In the genomic region with DNA sequence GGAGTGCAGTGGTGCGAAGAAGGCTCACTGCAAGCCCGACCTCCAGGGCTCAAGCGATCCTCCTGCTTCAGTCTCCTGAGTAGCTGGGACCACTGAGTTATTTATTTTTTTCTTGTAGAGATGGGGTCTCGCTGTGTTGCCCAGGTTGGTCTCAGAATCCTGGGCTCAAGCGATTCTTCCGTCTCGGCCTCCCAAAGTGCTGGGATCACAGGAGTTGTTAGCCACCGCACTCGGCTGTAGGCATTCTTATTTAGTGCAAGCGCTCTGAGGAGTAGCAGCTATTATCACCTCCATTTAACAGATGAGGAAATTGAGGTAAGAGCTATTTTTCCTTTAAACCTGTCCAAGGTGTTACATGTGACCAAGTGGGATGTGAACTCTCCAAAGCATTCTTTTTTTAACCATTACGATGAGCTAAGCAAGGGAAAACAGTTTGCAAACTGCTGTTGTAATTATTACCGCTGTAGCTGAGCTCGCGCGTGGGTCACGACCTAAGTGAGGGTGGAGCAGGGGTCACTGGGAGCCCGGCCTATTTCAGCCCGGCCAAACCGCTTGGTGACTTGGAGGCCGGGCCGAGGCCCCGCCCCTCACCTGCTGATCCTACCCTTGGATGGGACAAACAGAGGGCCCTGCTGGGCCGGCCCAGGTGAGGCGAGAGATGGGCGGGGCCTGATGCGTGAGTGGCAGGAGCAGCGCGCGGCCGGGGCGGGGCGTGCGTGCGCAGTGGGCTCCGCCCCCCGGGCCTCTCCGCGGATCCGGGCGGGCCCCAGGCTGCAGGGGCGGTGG, we compare ENCODE assay signal across 7 cellular contexts. TPM values are rescaled to one million over a fixed set of nuclear protein-coding genes. Genes with fewer than 3 reads are reported as not detected.
DNase-seq lines count a peak whose midpoint lies in the region; ATAC-seq, FAIRE-seq and TF ChIP-seq lines count a peak whose summit lies in the region.

No MANE protein-coding gene starts in this region.

- H4K20me1 ChIP-seq in keratinocyte (ENCODE audit: control insufficient read depth, extremely low read depth, insufficient read depth, low read length), result no peaks in the 10 kb centered on the region

- no peak for TF ChIP-seq CTCF in keratinocyte (optimal IDR thresholded peaks at IDR 0.05 in 1 of 3, IDR thresholded peaks at IDR 0.05 in 1 of 3, conservative IDR thresholded peaks at IDR 0.05 in 1 of 3; ENCODE audit: extremely low read depth in 1 of 3, insufficient read depth in 2 of 3, low read length in 3 of 3)

- dilution Hi-C loops in keratinocyte (cut with MboI; ENCODE audit: extremely low pct_ligation_motif_present, low sequenced_read_pairs), result no loop called here

- H3K27ac Mint-ChIP-seq in central memory CD8-positive, alpha-beta T cell (ENCODE audit: low read depth), result no peak overlapping the region

- H3K36me3 Mint-ChIP-seq in central memory CD8-positive, alpha-beta T cell (ENCODE audit: insufficient read depth), result peaks cover 1% of the 10 kb centered on the region

- peaks cover 19% of the 10 kb centered on the region for H3K4me1 Mint-ChIP-seq in central memory CD8-positive, alpha-beta T cell

- DNase-seq in NCI-H2196 (lab: John Stamatoyannopoulos, UW; ENCODE audit: unreplicated experiment) (peak; percentile 73), keratinocyte (ENCODE audit: low read depth, low spot score) (peak; percentile 57)
- peak; percentile 85 for DNase-seq in activated CD4-positive, CD25-positive, alpha-beta regulatory T cell treated with anti-CD3 and anti-CD28 coated beads, Interleukin-2, amount 50 U/mL, for 72 hours
- DNase-seq in central memory CD8-positive, alpha-beta T cell (ENCODE audit: low spot score in 2 of 2), result peak; percentile 53 to 63
- DNase-seq in stimulated activated CD4-positive, alpha-beta T cell treated with anti-CD3 and anti-CD28 coated beads, Interleukin-12 subunit alpha, Interleukin-12 subunit beta, amount 100 ng/mL, for 4 hours, result peak; percentile 84

- H3K4me3 Mint-ChIP-seq in central memory CD8-positive, alpha-beta T cell, result peak overlapping the region; percentile 67

- ATAC-seq in GM18517 (IDR thresholded peaks at IDR 0.05; ENCODE audit: unreplicated experiment), result peak; percentile 74
- ATAC-seq in HG03039 (IDR thresholded peaks at IDR 0.05; ENCODE audit: unreplicated experiment), result peak; percentile 75
- ATAC-seq in central memory CD8-positive, alpha-beta T cell (replicated peaks; ENCODE audit: extremely low read depth, poor library complexity, severe bottlenecking), result peak; percentile 90

- no peaks in the 10 kb centered on the region for H3K27me3 ChIP-seq in keratinocyte (ENCODE audit: control insufficient read depth, extremely low read depth, insufficient read depth, low read length)

- H3K4me3 ChIP-seq in keratinocyte (ENCODE audit: control insufficient read depth in 2 of 3, extremely low read depth in 1 of 3, insufficient read depth in 2 of 3, low read depth in 1 of 3, low read length in 3 of 3), result peak overlapping the region in 1 of 3 experiments; percentile 67

- no peaks in the 10 kb centered on the region for H3K9me1 ChIP-seq in keratinocyte (ENCODE audit: control insufficient read depth, extremely low read depth, insufficient read depth, low read length)

- peak overlapping the region; percentile 86 for H3K4me2 ChIP-seq in keratinocyte (ENCODE audit: control insufficient read depth, extremely low read depth, insufficient read depth, low read depth, low read length)

- no peaks in the 10 kb centered on the region for H3K9me3 Mint-ChIP-seq in central memory CD8-positive, alpha-beta T cell

- H2AFZ ChIP-seq in keratinocyte (ENCODE audit: control insufficient read depth, low read length), result peak overlapping the region; percentile 77

- peaks cover 72% of the 10 kb centered on the region for H3K27me3 Mint-ChIP-seq in central memory CD8-positive, alpha-beta T cell

- FAIRE-seq in keratinocyte (lab: Jason Lieb, UNC), result peak; percentile 32

- no peaks in the 10 kb centered on the region for H3K9me3 ChIP-seq in keratinocyte (ENCODE audit: control insufficient read depth, low read depth, low read length)

- H3K27ac ChIP-seq in keratinocyte (ENCODE audit: control insufficient read depth, insufficient read depth, low read length), result peak overlapping the region; percentile 89

- H3K79me2 ChIP-seq in keratinocyte (ENCODE audit: control insufficient read depth, insufficient read depth, low read length), result no peaks in the 10 kb centered on the region

- no peaks in the 10 kb centered on the region for H3K36me3 ChIP-seq in keratinocyte (ENCODE audit: control insufficient read depth in 2 of 2, extremely low read depth in 1 of 2, insufficient read depth in 2 of 2, low read length in 2 of 2)

- peak overlapping the region; percentile 76 for H3K9ac ChIP-seq in keratinocyte (ENCODE audit: control insufficient read depth, extremely low read depth, insufficient read depth, low read length)

- H3K4me1 ChIP-seq in keratinocyte (ENCODE audit: control insufficient read depth, extremely low read depth, insufficient read depth, low read length), result peaks cover 25% of the 10 kb centered on the region

RNA-seq across cellular contexts. Expression of a gene that starts 0.4 kb away (rescaled TPM):
- 6.3 to 11.4 TPM (median 6.8 TPM) in 3 replicates for polyA plus RNA-seq in keratinocyte
- 2.4 TPM for polyA plus RNA-seq in keratinocyte (2011; ENCODE audit: low read depth)
- 5.2 and 7.8 TPM in 2 replicates for polyA plus RNA-seq in keratinocyte (2011; cell fraction: cytosol; rRNA removed)
- polyA plus RNA-seq in keratinocyte (2011; cell fraction: nucleus; rRNA removed), result 6.4 and 8.9 TPM in 2 replicates
- 6.2 and 13.2 TPM in 2 replicates for polyA plus RNA-seq in keratinocyte (2012; ENCODE audit: low replicate concordance)
- 10.7 to 27.8 TPM (median 11.6 TPM) in 3 replicates for polyA minus RNA-seq in keratinocyte
- 7.3 TPM for polyA minus RNA-seq in keratinocyte (2011; cell fraction: cytosol; rRNA and poly(A)+ RNA removed)
- polyA minus RNA-seq in keratinocyte (2011; cell fraction: nucleus; rRNA and poly(A)+ RNA removed), result 5.4 and 9.7 TPM in 2 replicates

RNA-seq across cellular contexts. Expression of a gene that starts 10.8 kb away (rescaled TPM):
- not detected in 3 replicates for polyA plus RNA-seq in keratinocyte
- not detected for polyA plus RNA-seq in keratinocyte (2011; ENCODE audit: low read depth)
- polyA plus RNA-seq in keratinocyte (2011; cell fraction: cytosol; rRNA removed), result not detected in 2 replicates
- not detected in 2 replicates for polyA plus RNA-seq in keratinocyte (2011; cell fraction: nucleus; rRNA removed)
- polyA plus RNA-seq in keratinocyte (2012; ENCODE audit: low replicate concordance), result not detected in 2 replicates
- not detected in 3 replicates for polyA minus RNA-seq in keratinocyte
- not detected for polyA minus RNA-seq in keratinocyte (2011; cell fraction: cytosol; rRNA and poly(A)+ RNA removed)
- polyA minus RNA-seq in keratinocyte (2011; cell fraction: nucleus; rRNA and poly(A)+ RNA removed), result not detected in 2 replicates
